In the genomic region with DNA sequence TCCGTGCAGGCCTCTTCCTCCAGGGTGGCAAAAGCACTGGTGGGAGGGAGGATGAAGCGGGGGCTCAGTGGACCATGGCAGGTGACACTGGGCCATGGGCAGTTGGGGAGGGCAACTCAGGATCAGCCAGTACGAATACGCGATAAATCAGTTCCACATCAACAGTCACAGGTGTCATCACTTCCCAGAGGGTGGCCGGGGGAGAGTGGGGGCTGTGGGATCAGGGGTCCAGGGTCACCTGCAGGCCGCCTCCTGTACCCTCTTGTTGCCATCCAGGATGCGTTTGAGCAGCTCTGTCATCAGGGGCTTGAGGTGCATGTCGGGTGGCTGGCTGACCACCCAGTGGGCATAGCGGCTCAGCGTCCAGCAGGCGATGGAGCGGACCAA, we compare ENCODE assay signal across 18 cellular contexts. TPM values are rescaled to one million over a fixed set of nuclear protein-coding genes. Genes with fewer than 3 reads are reported as not detected.
DNase-seq lines count a peak whose midpoint lies in the region; ATAC-seq and TF ChIP-seq lines count a peak whose summit lies in the region.
"Had no signal": no experiment of that assay in that cellular context is flagged by ENCODE, and none has a peak within 500 bp of the region (broad histone marks: within the 10 kb centered on the region; RNA-seq: fewer than 3 reads in every experiment).

No MANE protein-coding gene starts in this region.

- ATAC-seq in activated T-cell treated with anti-CD3 and anti-CD28 coated beads, Interleukin-2, amount 50 U/mL, for 4 hours, result no peak
- ATAC-seq in stimulated activated naive B cell treated with anti-CD40 and anti-IgM and Interleukin-4, amounts not matched to agents 10 μg/mL and 1 μg/mL and 100 μg/mL, for 72 hours (replicated peaks), result no peak
- ATAC-seq in naive thymus-derived CD4-positive, alpha-beta T cell, result no peak

- H3K27me3 ChIP-seq in naive thymus-derived CD4-positive, alpha-beta T cell (ENCODE audit: control insufficient read depth in 2 of 2, insufficient read depth in 2 of 2, low read length in 2 of 2), result no peaks in the 10 kb centered on the region
- H3K27me3 ChIP-seq: BLaER1 had no signal

- H3K4me3 Mint-ChIP-seq in activated T-cell treated with anti-CD3 and anti-CD28 coated beads, Interleukin-2, amount 50 U/mL, for 24 hours, result no peak overlapping the region
- no peak overlapping the region for H3K4me3 Mint-ChIP-seq in activated T-cell treated with anti-CD3 and anti-CD28 coated beads, Interleukin-2, amount 50 U/mL, for 4 hours
- peak overlapping the region; percentile 42 for H3K4me3 Mint-ChIP-seq in endothelial cell (ENCODE audit: unreplicated experiment)
- H3K4me3 Mint-ChIP-seq in stimulated activated naive B cell treated with anti-CD40 and anti-IgM and Interleukin-4, amounts not matched to agents 10 μg/mL and 1 μg/mL and 100 μg/mL, for 72 hours, result no peak overlapping the region
- H3K4me3 Mint-ChIP-seq in naive thymus-derived CD4-positive, alpha-beta T cell, result no peak overlapping the region
- H3K4me3 Mint-ChIP-seq: CD14-positive monocyte; CD4-positive, alpha-beta memory T cell had no signal

- no peaks in the 10 kb centered on the region for H3K9me3 Mint-ChIP-seq in activated T-cell treated with anti-CD3 and anti-CD28 coated beads, Interleukin-2, amount 50 U/mL, for 24 hours
- no peaks in the 10 kb centered on the region for H3K9me3 Mint-ChIP-seq in activated T-cell treated with anti-CD3 and anti-CD28 coated beads, Interleukin-2, amount 50 U/mL, for 4 hours
- H3K9me3 Mint-ChIP-seq in endothelial cell (ENCODE audit: unreplicated experiment), result no peaks in the 10 kb centered on the region
- no peaks in the 10 kb centered on the region for H3K9me3 Mint-ChIP-seq in stimulated activated naive B cell treated with anti-CD40 and anti-IgM and Interleukin-4, amounts not matched to agents 10 μg/mL and 1 μg/mL and 100 μg/mL, for 72 hours
- H3K9me3 Mint-ChIP-seq in naive thymus-derived CD4-positive, alpha-beta T cell, result no peaks in the 10 kb centered on the region
- H3K9me3 Mint-ChIP-seq: CD14-positive monocyte; CD4-positive, alpha-beta memory T cell had no signal

- H3K27ac Mint-ChIP-seq in activated T-cell treated with anti-CD3 and anti-CD28 coated beads, Interleukin-2, amount 50 U/mL, for 24 hours, result peak overlapping the region; percentile 30
- H3K27ac Mint-ChIP-seq in endothelial cell (ENCODE audit: unreplicated experiment), result no peak overlapping the region
- H3K27ac Mint-ChIP-seq in stimulated activated naive B cell treated with anti-CD40 and anti-IgM and Interleukin-4, amounts not matched to agents 10 μg/mL and 1 μg/mL and 100 μg/mL, for 72 hours, result peak overlapping the region; percentile 31
- H3K27ac Mint-ChIP-seq in naive thymus-derived CD4-positive, alpha-beta T cell, result no peak overlapping the region
- H3K27ac Mint-ChIP-seq: CD14-positive monocyte; CD4-positive, alpha-beta memory T cell had no signal

- H3K4me1 ChIP-seq in naive thymus-derived CD4-positive, alpha-beta T cell (ENCODE audit: control insufficient read depth in 2 of 2, insufficient read depth in 2 of 2, low read length in 2 of 2), result no peaks in the 10 kb centered on the region
- H3K4me1 ChIP-seq: BLaER1, HAP-1 had no signal

- H3K4me1 Mint-ChIP-seq in activated T-cell treated with anti-CD3 and anti-CD28 coated beads, Interleukin-2, amount 50 U/mL, for 24 hours (ENCODE audit: low read depth), result no peaks in the 10 kb centered on the region
- H3K4me1 Mint-ChIP-seq in activated T-cell treated with anti-CD3 and anti-CD28 coated beads, Interleukin-2, amount 50 U/mL, for 4 hours (ENCODE audit: low read depth), result no peaks in the 10 kb centered on the region
- H3K4me1 Mint-ChIP-seq in endothelial cell (ENCODE audit: unreplicated experiment), result no peaks in the 10 kb centered on the region
- H3K4me1 Mint-ChIP-seq in stimulated activated naive B cell treated with anti-CD40 and anti-IgM and Interleukin-4, amounts not matched to agents 10 μg/mL and 1 μg/mL and 100 μg/mL, for 72 hours, result peaks cover 0 to 2% of the 10 kb centered on the region in 2 donors
- peaks cover 0 to 4% (median 0%) of the 10 kb centered on the region in 7 donors for H3K4me1 Mint-ChIP-seq in naive thymus-derived CD4-positive, alpha-beta T cell
- H3K4me1 Mint-ChIP-seq: CD14-positive monocyte; CD4-positive, alpha-beta memory T cell had no signal

- intact Hi-C loops in naive thymus-derived CD4-positive, alpha-beta T cell (cut with micrococcal nuclease), result no loop called here

- CTCF ChIA-PET in naive thymus-derived CD4-positive, alpha-beta T cell (lab: Charles Lee), result no interaction called here

- no peak overlapping the region for H3K4me3 ChIP-seq in naive thymus-derived CD4-positive, alpha-beta T cell (ENCODE audit: low read length)
- H3K4me3 ChIP-seq: BLaER1, HAP-1 had no signal

- peaks cover 0 to 86% (median 17%) of the 10 kb centered on the region in 3 experiments for H3K36me3 ChIP-seq in naive thymus-derived CD4-positive, alpha-beta T cell (ENCODE audit: control insufficient read depth in 2 of 3, insufficient read depth in 3 of 3, low read length in 3 of 3)

- DNase-seq in activated T-cell treated with anti-CD3 and anti-CD28 coated beads, Interleukin-2, amount 50 U/mL, for 24 hours, result no peak
- no peak for DNase-seq in activated T-cell treated with anti-CD3 and anti-CD28 coated beads, Interleukin-2, amount 50 U/mL, for 4 hours
- DNase-seq in endothelial cell (ENCODE audit: low spot score) (no peak), T-helper 2 cell (no peak)
- no peak for DNase-seq in stimulated activated naive B cell treated with anti-CD40 and anti-IgM and Interleukin-4, amounts not matched to agents 10 μg/mL and 1 μg/mL and 100 μg/mL, for 72 hours
- DNase-seq in naive thymus-derived CD4-positive, alpha-beta T cell, result no peak
- DNase-seq: 8988T; CD4-positive, alpha-beta memory T cell; DMS153; DMS79; GDM1 had no signal

- H3K27ac ChIP-seq in naive thymus-derived CD4-positive, alpha-beta T cell (ENCODE audit: low read depth, low read length), result no peak overlapping the region
- H3K27ac ChIP-seq: BLaER1 had no signal

- no peaks in the 10 kb centered on the region for H3K27me3 Mint-ChIP-seq in activated T-cell treated with anti-CD3 and anti-CD28 coated beads, Interleukin-2, amount 50 U/mL, for 24 hours
- H3K27me3 Mint-ChIP-seq in activated T-cell treated with anti-CD3 and anti-CD28 coated beads, Interleukin-2, amount 50 U/mL, for 4 hours (ENCODE audit: low read depth), result no peaks in the 10 kb centered on the region
- peaks cover 14% of the 10 kb centered on the region for H3K27me3 Mint-ChIP-seq in endothelial cell (ENCODE audit: unreplicated experiment)
- H3K27me3 Mint-ChIP-seq in stimulated activated naive B cell treated with anti-CD40 and anti-IgM and Interleukin-4, amounts not matched to agents 10 μg/mL and 1 μg/mL and 100 μg/mL, for 72 hours, result no peaks in the 10 kb centered on the region
- no peaks in the 10 kb centered on the region for H3K27me3 Mint-ChIP-seq in naive thymus-derived CD4-positive, alpha-beta T cell
- H3K27me3 Mint-ChIP-seq: CD4-positive, alpha-beta memory T cell had no signal

- H3K9me3 ChIP-seq in naive thymus-derived CD4-positive, alpha-beta T cell (ENCODE audit: control insufficient read depth in 2 of 3, low read length in 3 of 3), result no peaks in the 10 kb centered on the region
- H3K9me3 ChIP-seq: BLaER1, HAP-1 had no signal

- H3K36me3 Mint-ChIP-seq in activated T-cell treated with anti-CD3 and anti-CD28 coated beads, Interleukin-2, amount 50 U/mL, for 24 hours (ENCODE audit: low read depth), result peaks cover 92% of the 10 kb centered on the region
- peaks cover 38% of the 10 kb centered on the region for H3K36me3 Mint-ChIP-seq in activated T-cell treated with anti-CD3 and anti-CD28 coated beads, Interleukin-2, amount 50 U/mL, for 4 hours (ENCODE audit: insufficient read depth)
- H3K36me3 Mint-ChIP-seq in endothelial cell (ENCODE audit: low read depth, unreplicated experiment), result peaks cover 34% of the 10 kb centered on the region
- H3K36me3 Mint-ChIP-seq in stimulated activated naive B cell treated with anti-CD40 and anti-IgM and Interleukin-4, amounts not matched to agents 10 μg/mL and 1 μg/mL and 100 μg/mL, for 72 hours, result peaks cover 40 to 49% of the 10 kb centered on the region in 2 donors
- peaks cover 0 to 36% (median 4%) of the 10 kb centered on the region in 5 donors for H3K36me3 Mint-ChIP-seq in naive thymus-derived CD4-positive, alpha-beta T cell

- POLR2A ChIA-PET in naive thymus-derived CD4-positive, alpha-beta T cell (lab: Charles Lee), result no interaction called here

- no peak for TF ChIP-seq CTCF in endothelial cell (IDR thresholded peaks at IDR 0.05; ENCODE audit: unreplicated experiment)

RNA-seq across cellular contexts. Expression of gene FBXW9, which starts 9.9 kb away (rescaled TPM):
- 1 to 10 TPM; 7.9 to 9.9 (median 9.4) TPM for total RNA-seq in activated T-cell treated with anti-CD3 and anti-CD28 coated beads, Interleukin-2, amount 50 U/mL, for 4 hours
- total RNA-seq in endothelial cell (ENCODE audit: unreplicated experiment), result 8.0 TPM
- total RNA-seq in naive thymus-derived CD4-positive, alpha-beta T cell, result 1 to 10 TPM; 2.5 to 8.6 (median 4.3) TPM
- polyA plus RNA-seq in naive thymus-derived CD4-positive, alpha-beta T cell, result 1 to 10 TPM; 4.9 to 8.5 TPM

RNA-seq across cellular contexts. Expression of gene TNPO2, which starts 17.4 kb away (rescaled TPM):
- 100 to 1,000 TPM; 223 to 236 (median 232) TPM for total RNA-seq in activated T-cell treated with anti-CD3 and anti-CD28 coated beads, Interleukin-2, amount 50 U/mL, for 4 hours
- 68.1 TPM for total RNA-seq in endothelial cell (ENCODE audit: unreplicated experiment)
- 10 to 100 TPM; 53.5 to 78.7 (median 62.5) TPM for total RNA-seq in naive thymus-derived CD4-positive, alpha-beta T cell
- polyA plus RNA-seq in naive thymus-derived CD4-positive, alpha-beta T cell, result 1 to 10 TPM; 2.0 to 3.8 TPM

RNA-seq across cellular contexts. Expression of gene GNG14, which starts 18.5 kb away (rescaled TPM):
- total RNA-seq in activated T-cell treated with anti-CD3 and anti-CD28 coated beads, Interleukin-2, amount 50 U/mL, for 4 hours, result not detected
- total RNA-seq in endothelial cell (ENCODE audit: unreplicated experiment), result not detected
- total RNA-seq in naive thymus-derived CD4-positive, alpha-beta T cell, result not detected
- not detected for polyA plus RNA-seq in naive thymus-derived CD4-positive, alpha-beta T cell
- total RNA-seq: A673; CD4-positive, alpha-beta memory T cell; Daoy; H4 had no signal
- polyA plus RNA-seq: AG04450; CD14-positive monocyte; CD4-positive, alpha-beta memory T cell had no signal

RNA-seq across cellular contexts. Expression of gene DHPS, which starts 24.6 kb away (rescaled TPM):
- 100 to 1,000 TPM; 129 to 137 (median 132) TPM for total RNA-seq in activated T-cell treated with anti-CD3 and anti-CD28 coated beads, Interleukin-2, amount 50 U/mL, for 4 hours
- total RNA-seq in endothelial cell (ENCODE audit: unreplicated experiment), result 55.3 TPM
- total RNA-seq in naive thymus-derived CD4-positive, alpha-beta T cell, result 100 to 1,000 TPM; 125 to 223 (median 174) TPM
- polyA plus RNA-seq in naive thymus-derived CD4-positive, alpha-beta T cell, result 100 to 1,000 TPM; 113 to 124 TPM

RNA-seq across cellular contexts. Expression of gene TRIR, which starts 28.2 kb away (rescaled TPM):
- total RNA-seq in activated T-cell treated with anti-CD3 and anti-CD28 coated beads, Interleukin-2, amount 50 U/mL, for 4 hours, result 100 to 1,000 TPM; 223 to 251 (median 235) TPM
- total RNA-seq in endothelial cell (ENCODE audit: unreplicated experiment), result 176 TPM
- 100 to 1,000 TPM; 175 to 225 (median 192) TPM for total RNA-seq in naive thymus-derived CD4-positive, alpha-beta T cell
- polyA plus RNA-seq in naive thymus-derived CD4-positive, alpha-beta T cell, result 100 to 1,000 TPM; 177 to 216 TPM

Comparison
In these comparisons a context has a peak if more than half of its experiments do, and no peak if none do; other contexts are left out.
1. H3K27ac Mint-ChIP-seq: peak in activated T-cell treated with anti-CD3 and anti-CD28 coated beads, Interleukin-2, amount 50 U/mL, for 24 hours (single experiment) and stimulated activated naive B cell treated with anti-CD40 and anti-IgM and Interleukin-4, amounts not matched to agents 10 μg/mL and 1 μg/mL and 100 μg/mL, for 72 hours (single experiment); none in endothelial cell (single experiment) and naive thymus-derived CD4-positive, alpha-beta T cell (0 of 9).